In genomic region chr1:108852541-108852940, GRCh38 we compare ENCODE assay signal across 15 cellular contexts. TPM values are rescaled to one million over a fixed set of nuclear protein-coding genes. Genes with fewer than 3 reads are reported as not detected.
DNase-seq lines count a peak whose midpoint lies in the region; ATAC-seq, FAIRE-seq and TF ChIP-seq lines count a peak whose summit lies in the region.
"Had no signal": no experiment of that assay in that cellular context is flagged by ENCODE, and none has a peak within 500 bp of the region (broad histone marks: within the 10 kb centered on the region; RNA-seq: fewer than 3 reads in every experiment).

No MANE protein-coding gene starts in this region.

- intact Hi-C loops in sciatic nerve (cut with DNase I): no loop called here

- peak; percentile 69 for FAIRE-seq in GM12891 (lab: Jason Lieb, UNC)

- peak; percentile 73 for ATAC-seq in sciatic nerve
- ATAC-seq in activated CD4-positive, CD25-positive, alpha-beta regulatory T cell treated with anti-CD3 and anti-CD28 coated beads, Interleukin-2, amount 50 U/mL, for 24 hours: no peak

- no peaks in the 10 kb centered on the region for H3K27me3 ChIP-seq in BE2C
- H3K27me3 ChIP-seq: MG63, Peyer's patch, stomach had no signal

- TF ChIP-seq CTCF in BE2C (IDR thresholded peaks at IDR 0.05; ENCODE audit: low read depth, low read length): no peak

- DNase-seq in GM12891 (ENCODE audit: insufficient read length, low spot score): no peak
- DNase-seq in NOMO-1 treated with DMSO at 0.1 percent for 48 hours (lab: John Stamatoyannopoulos, UW; ENCODE audit: unreplicated experiment): peak; percentile 37
- DNase-seq in iris pigment epithelial cell (ENCODE audit: low read depth): peak; percentile 33
- no peak for DNase-seq in sciatic nerve (ENCODE audit: low spot score)
- no peak for DNase-seq in NCI-H2196 (lab: John Stamatoyannopoulos, UW; ENCODE audit: unreplicated experiment)
- DNase-seq in BE2C: no peak
- no peak for DNase-seq in COLO829 (ENCODE audit: low spot score)
- DNase-seq: MG63, NCI-H226, Peyer's patch, stomach, T1000 had no signal

- no peaks in the 10 kb centered on the region for H3K4me1 ChIP-seq in BE2C
- H3K4me1 ChIP-seq: Peyer's patch, stomach had no signal

- no peak overlapping the region for H3K4me3 ChIP-seq in BE2C (ENCODE audit: low read depth, low read length)
- H3K4me3 ChIP-seq: MG63, Peyer's patch, stomach had no signal

- TF ChIP-seq POLR2A in GM12891 (IDR thresholded peaks at IDR 0.05; ENCODE audit: low read depth, low read length): no peak

- H3K9me3 ChIP-seq in BE2C: no peaks in the 10 kb centered on the region
- H3K9me3 ChIP-seq: MG63, Peyer's patch, stomach had no signal

- no peaks in the 10 kb centered on the region for H3K36me3 ChIP-seq in BE2C
- H3K36me3 ChIP-seq: MG63, Peyer's patch, stomach had no signal

TF ChIP-seq in GM12891, 5 proteins besides CTCF, POLR2A, EP300 and RAD21:
- no peak for TF ChIP-seq POLR2AphosphoS5 (IDR thresholded peaks at IDR 0.05; ENCODE audit: low read depth, low read length)
- no peak for TF ChIP-seq SPI1 (IDR thresholded peaks at IDR 0.05; ENCODE audit: low read depth, low read length)
- no peak for TF ChIP-seq PAX5 (IDR thresholded peaks at IDR 0.05; ENCODE audit: insufficient read depth, low read length, severe bottlenecking)
- no peak for TF ChIP-seq TAF1 (IDR thresholded peaks at IDR 0.05; ENCODE audit: low read depth, low read length)
- TF ChIP-seq POU2F2 (IDR thresholded peaks at IDR 0.05; ENCODE audit: low read depth, low read length): no peak

RNA-seq across cellular contexts. Expression of gene AKNAD1, which starts 4.4 kb away (rescaled TPM):
- not detected for polyA plus RNA-seq in GM12891 (2012; ENCODE audit: low read depth, missing spikeins)
- 1.3 TPM for total RNA-seq in sciatic nerve
- not detected for polyA plus RNA-seq in BE2C (2012; ENCODE audit: insufficient read depth, insufficient read length, low read depth)
- total RNA-seq: glomerular endothelial cell, liver, Peyer's patch had no signal
- polyA plus RNA-seq: liver had no signal

RNA-seq across cellular contexts. Expression of gene GPSM2, which starts 24.2 kb away (rescaled TPM):
- polyA plus RNA-seq in GM12891 (2012; ENCODE audit: low read depth, missing spikeins): 6.6 TPM
- 22.1 TPM for total RNA-seq in sciatic nerve
- 6.5 TPM for polyA plus RNA-seq in BE2C (2012; ENCODE audit: insufficient read depth, insufficient read length, low read depth)

Comparison
In these comparisons a context has a peak if more than half of its experiments do, and no peak if none do; other contexts are left out.
1. DNase-seq: peak in NOMO-1 treated with DMSO at 0.1 percent for 48 hours (single experiment) and iris pigment epithelial cell (single experiment); none in GM12891 (single experiment), sciatic nerve (single experiment), NCI-H2196 (single experiment), BE2C (single experiment) and COLO829 (single experiment).